23 cellular contexts compared by ENCODE assay signal in genomic region chr17:14840616-14841231, GRCh38.
DNase-seq lines count a peak whose midpoint lies in the region; ATAC-seq and TF ChIP-seq lines count a peak whose summit lies in the region.
"Had no signal": no experiment of that assay in that cellular context is flagged by ENCODE, and none has a peak within 500 bp of the region (broad histone marks: within the 10 kb centered on the region; RNA-seq: fewer than 3 reads in every experiment).

No MANE protein-coding gene starts in this region.

- H3K79me2 ChIP-seq in SK-N-SH (ENCODE audit: insufficient read depth) = no peaks in the 10 kb centered on the region
- H3K79me2 ChIP-seq: parathyroid adenoma had no signal

- no peak overlapping the region for H3K4me3 ChIP-seq in SK-N-SH (ENCODE audit: low read depth in 2 of 2, low read length in 1 of 2)
- no peak overlapping the region for H3K4me3 ChIP-seq in astrocyte of the spinal cord (ENCODE audit: low read depth, low read length)
- H3K4me3 ChIP-seq in fibroblast of villous mesenchyme (ENCODE audit: low read depth, low read length) = no peak overlapping the region
- H3K4me3 ChIP-seq: GM23338, K562, skin epidermis had no signal

- peaks cover 10% of the 10 kb centered on the region for H3F3A ChIP-seq in SK-N-SH (replicated peaks; ENCODE audit: insufficient read depth)

- H3K9me3 ChIP-seq in SK-N-SH = no peaks in the 10 kb centered on the region

- no peak overlapping the region for H2AFZ ChIP-seq in SK-N-SH (ENCODE audit: low read depth)
- H2AFZ ChIP-seq: GM23338, parathyroid adenoma had no signal

- no peaks in the 10 kb centered on the region for H4K20me1 ChIP-seq in SK-N-SH (ENCODE audit: insufficient read depth)

- in situ Hi-C loops in astrocyte of the spinal cord (cut with HindIII; ENCODE audit: low sequenced_read_pairs) = no loop called here

- DNase-seq in SK-N-SH (no peak), astrocyte of the spinal cord (ENCODE audit: low read depth, low spot score) (peak; percentile 75), fibroblast of villous mesenchyme (ENCODE audit: low read depth) (peak; percentile 47), NK-92 (lab: John Stamatoyannopoulos, UW; ENCODE audit: unreplicated experiment) (no peak), COLO829 (ENCODE audit: low spot score) (no peak), D341Med (ENCODE audit: low spot score) (no peak)
- DNase-seq: activated CD4-positive, alpha-beta memory T cell treated with anti-CD3 and anti-CD28 coated beads for 36 hours; activated naive CD4-positive, alpha-beta T cell treated with anti-CD3 and anti-CD28 coated beads for 36 hours; activated T-cell treated with anti-CD3 and anti-CD28 coated beads, Interleukin-2, amount 50 U/mL, for 1 hour; dermis blood vessel endothelial cell; naive thymus-derived CD4-positive, alpha-beta T cell; NCI-H1048; NCI-H2029 treated with DMSO at 0.1 percent for 48 hours; stimulated activated CD8-positive, alpha-beta memory T cell treated with anti-CD3 and anti-CD28 coated beads, Interleukin-4, amount 100 ng/mL, for 48 hours; WERI-Rb-1 had no signal

- H3K36me3 ChIP-seq in SK-N-SH (replicated peaks in 1 of 2; ENCODE audit: control insufficient read depth in 1 of 2, insufficient read depth in 2 of 2, low read length in 1 of 2) = no peaks in the 10 kb centered on the region
- H3K36me3 ChIP-seq: WERI-Rb-1 had no signal

- peak overlapping the region; percentile 10; the same call in 1 of the 2 replicates for H3K4me2 ChIP-seq in SK-N-SH
- H3K4me2 ChIP-seq: GM23338 had no signal

- H3K9me2 ChIP-seq in SK-N-SH = no peaks in the 10 kb centered on the region

- 19% methylated on average over 3 of the region's 3 CpGs for WGBS in SK-N-SH (ENCODE audit: low lambda C conversion rate)

- no peak for TF ChIP-seq RAD21 in SK-N-SH (IDR thresholded peaks at IDR 0.05; ENCODE audit: low read length)

- TF ChIP-seq EP300 in SK-N-SH (IDR thresholded peaks at IDR 0.05; ENCODE audit: borderline replicate concordance in 1 of 2, low read depth in 1 of 2, low read length in 1 of 2) = no peak

- TF ChIP-seq CTCF in SK-N-SH (IDR thresholded peaks at IDR 0.05) (no peak), astrocyte of the spinal cord (IDR thresholded peaks at IDR 0.05; ENCODE audit: low read depth, low read length) (no peak), fibroblast of villous mesenchyme (IDR thresholded peaks at IDR 0.05; ENCODE audit: insufficient read depth, low read depth, low read length) (no peak)

- H3K27me3 ChIP-seq in SK-N-SH (ENCODE audit: insufficient read depth) = no peaks in the 10 kb centered on the region

- CTCF ChIA-PET in SK-N-SH (lab: Yijun Ruan, JAX) = no interaction called here

- no peak; the same call in 2 of the 3 replicates for ATAC-seq in SK-N-SH treated with all-trans-retinoic acid at 6 μM for 48 hours
- ATAC-seq in GM21528 (IDR thresholded peaks at IDR 0.05; ENCODE audit: low FRiP score, unreplicated experiment) = no peak
- ATAC-seq: GM23338; K562; naive thymus-derived CD4-positive, alpha-beta T cell had no signal

- no peak overlapping the region for H3K9ac ChIP-seq in SK-N-SH
- H3K9ac ChIP-seq: parathyroid adenoma had no signal

- no peaks in the 10 kb centered on the region for H3K4me1 ChIP-seq in SK-N-SH (ENCODE audit: control insufficient read depth in 1 of 2, insufficient read depth in 2 of 2, low read depth in 1 of 2, low read length in 1 of 2)
- H3K4me1 ChIP-seq: parathyroid adenoma had no signal

- POLR2A ChIA-PET in SK-N-SH (lab: Yijun Ruan, JAX) = no interaction called here

- peak overlapping the region in 1 of 2 experiments; percentile 44; a peak in 2 of 4 replicates for H3K27ac ChIP-seq in SK-N-SH (ENCODE audit: low read depth in 2 of 2, low read length in 1 of 2)
- H3K27ac ChIP-seq: 22Rv1, C4-2B, parathyroid adenoma, skin epidermis, WERI-Rb-1 had no signal

TF ChIP-seq in SK-N-SH, 30 proteins besides CTCF, POLR2A, EP300 and RAD21:
- no peak for TF ChIP-seq RXRA (IDR thresholded peaks at IDR 0.05; ENCODE audit: borderline replicate concordance, low read depth)
TF ChIP-seq in SK-N-SH: peak in this region for 0.

TF ChIP-seq in SK-N-SH treated with all-trans-retinoic acid at 6 μM for 48 hours, 23 proteins besides CTCF, POLR2A, EP300 and RAD21:
- no peak for TF ChIP-seq SNAI2 (CRISPR knock-in tag; IDR thresholded peaks at IDR 0.05)
- no peak for TF ChIP-seq ZNF70 (CRISPR knock-in tag; IDR thresholded peaks at IDR 0.05)
- no peak for TF ChIP-seq RARB (CRISPR knock-in tag; IDR thresholded peaks at IDR 0.05)
- no peak for TF ChIP-seq POU6F1 (CRISPR knock-in tag; IDR thresholded peaks at IDR 0.05; ENCODE audit: borderline replicate concordance, low read depth)
- TF ChIP-seq OSR1 (CRISPR knock-in tag; IDR thresholded peaks at IDR 0.05) = no peak
- TF ChIP-seq ZFP30 (CRISPR knock-in tag; IDR thresholded peaks at IDR 0.05) = no peak
- TF ChIP-seq GLIS3 (CRISPR knock-in tag; IDR thresholded peaks at IDR 0.05) = no peak
- no peak for TF ChIP-seq ZNF8 (CRISPR knock-in tag; IDR thresholded peaks at IDR 0.05)
- no peak for TF ChIP-seq TOX (CRISPR knock-in tag; IDR thresholded peaks at IDR 0.05; ENCODE audit: borderline replicate concordance)

Comparison
In these comparisons a context has a peak if more than half of its experiments do, and no peak if none do; other contexts are left out.
1. DNase-seq: peak in astrocyte of the spinal cord (single experiment) and fibroblast of villous mesenchyme (single experiment); none in SK-N-SH (single experiment), NK-92 (single experiment), COLO829 (single experiment) and D341Med (single experiment).